In genomic region chr3:195543642-195544536, GRCh38 we compare ENCODE assay signal across 1 cellular context.
TF ChIP-seq lines count a peak whose summit lies in the region.

No MANE protein-coding gene starts in this region.

TF ChIP-seq in HepG2, 621 proteins besides CTCF, POLR2A, EP300 and RAD21 (continued from another document and continues in another):
- TF ChIP-seq KDM5B (CRISPR knock-in tag; IDR thresholded peaks at IDR 0.05; ENCODE audit: borderline replicate concordance): no peak
- no peak for TF ChIP-seq ZSCAN29 (CRISPR knock-in tag; conservative IDR thresholded peaks at IDR 0.05)
- no peak for TF ChIP-seq GPBP1L1 (CRISPR knock-in tag; IDR thresholded peaks at IDR 0.05)
- TF ChIP-seq ARID3A (IDR thresholded peaks at IDR 0.05; ENCODE audit: low read depth, low read length): no peak
- TF ChIP-seq ZNF776 (CRISPR knock-in tag; IDR thresholded peaks at IDR 0.05): no peak
- no peak for TF ChIP-seq KDM3A (CRISPR knock-in tag; IDR thresholded peaks at IDR 0.05; ENCODE audit: low read depth)
- peak; percentile 53; the same call in 1 of the 2 replicates for TF ChIP-seq GFI1 (CRISPR knock-in tag; IDR thresholded peaks at IDR 0.05; ENCODE audit: borderline replicate concordance)
- no peak for TF ChIP-seq NCOA2 (CRISPR knock-in tag; IDR thresholded peaks at IDR 0.05)
- TF ChIP-seq HHEX (CRISPR knock-in tag; IDR thresholded peaks at IDR 0.05): no peak
- TF ChIP-seq ZNF674 (CRISPR knock-in tag; IDR thresholded peaks at IDR 0.05; ENCODE audit: low read depth): no peak
- TF ChIP-seq KLF13 (CRISPR knock-in tag; IDR thresholded peaks at IDR 0.05): no peak
- TF ChIP-seq MAZ (IDR thresholded peaks at IDR 0.05; ENCODE audit: borderline replicate concordance, low read depth, low read length): no peak
- no peak for TF ChIP-seq MAZ (CRISPR knock-in tag; IDR thresholded peaks at IDR 0.05; ENCODE audit: low read depth)
- no peak for TF ChIP-seq REL (CRISPR knock-in tag; conservative IDR thresholded peaks at IDR 0.05)
- TF ChIP-seq ZNF556 (CRISPR knock-in tag; IDR thresholded peaks at IDR 0.05; ENCODE audit: borderline replicate concordance): no peak
- no peak for TF ChIP-seq CREM (IDR thresholded peaks at IDR 0.05)
- TF ChIP-seq CREM (CRISPR knock-in tag; IDR thresholded peaks at IDR 0.05): no peak
- TF ChIP-seq MTERF4 (CRISPR knock-in tag; IDR thresholded peaks at IDR 0.05): no peak
- TF ChIP-seq ZNF558 (CRISPR knock-in tag; IDR thresholded peaks at IDR 0.05; ENCODE audit: borderline replicate concordance): no peak
- no peak for TF ChIP-seq ZNF615 (CRISPR knock-in tag; IDR thresholded peaks at IDR 0.05; ENCODE audit: borderline replicate concordance)
- 0 out of 2 replicates have a peak, but pooled peaks have one; percentile 33 for TF ChIP-seq REPIN1 (CRISPR knock-in tag; IDR thresholded peaks at IDR 0.05; ENCODE audit: borderline replicate concordance, low read depth)
- no peak for TF ChIP-seq KLF6 (CRISPR knock-in tag; IDR thresholded peaks at IDR 0.05)
- no peak; the same call in 1 of the 2 replicates for TF ChIP-seq SIN3A (IDR thresholded peaks at IDR 0.05; ENCODE audit: borderline replicate concordance, low read depth, low read length)
- no peak for TF ChIP-seq MTF2 (CRISPR knock-in tag; IDR thresholded peaks at IDR 0.05; ENCODE audit: borderline replicate concordance)
- TF ChIP-seq HIC2 (CRISPR knock-in tag; IDR thresholded peaks at IDR 0.05; ENCODE audit: low read depth): no peak
- TF ChIP-seq KLF11 (CRISPR knock-in tag; IDR thresholded peaks at IDR 0.05): no peak
- TF ChIP-seq ZNF326 (CRISPR knock-in tag; IDR thresholded peaks at IDR 0.05; ENCODE audit: borderline replicate concordance): no peak
- TF ChIP-seq TEF (CRISPR knock-in tag; IDR thresholded peaks at IDR 0.05): no peak
- no peak for TF ChIP-seq ZNF564 (CRISPR knock-in tag; IDR thresholded peaks at IDR 0.05)
- TF ChIP-seq HOXD1 (CRISPR knock-in tag; IDR thresholded peaks at IDR 0.05): 0 out of 2 replicates have a peak, but pooled peaks have one; percentile 22
- TF ChIP-seq MYC (CRISPR knock-in tag; IDR thresholded peaks at IDR 0.05; ENCODE audit: borderline replicate concordance): no peak
- TF ChIP-seq ARID5B (CRISPR knock-in tag; IDR thresholded peaks at IDR 0.05): no peak
- no peak for TF ChIP-seq TRIM24 (CRISPR knock-in tag; IDR thresholded peaks at IDR 0.05)
- no peak for TF ChIP-seq ZNF10 (CRISPR knock-in tag; IDR thresholded peaks at IDR 0.05; ENCODE audit: borderline replicate concordance, low read depth)
- 0 out of 2 replicates have a peak, but pooled peaks have one; percentile 31 for TF ChIP-seq ZNF317 (CRISPR knock-in tag; IDR thresholded peaks at IDR 0.05)
- no peak for TF ChIP-seq GTF2F1 (IDR thresholded peaks at IDR 0.05; ENCODE audit: low read length)
- no peak for TF ChIP-seq NR2F1 (CRISPR knock-in tag; IDR thresholded peaks at IDR 0.05)
- no peak for TF ChIP-seq PRPF4 (IDR thresholded peaks at IDR 0.05; ENCODE audit: low read depth, low read length, poor library complexity, severe bottlenecking)
- no peak for TF ChIP-seq ATF3 (CRISPR knock-in tag; IDR thresholded peaks at IDR 0.05)
- TF ChIP-seq ZNF143 (CRISPR knock-in tag; IDR thresholded peaks at IDR 0.05): no peak
- TF ChIP-seq ZNF446 (CRISPR knock-in tag; IDR thresholded peaks at IDR 0.05): no peak
- TF ChIP-seq FOXK2 (IDR thresholded peaks at IDR 0.05): no peak
- TF ChIP-seq AGO2 (optimal IDR thresholded peaks at IDR 0.05; ENCODE audit: low read depth, low read length): no peak
- TF ChIP-seq ZNF367 (CRISPR knock-in tag; IDR thresholded peaks at IDR 0.05; ENCODE audit: borderline replicate concordance): no peak
- no peak for TF ChIP-seq CHD2 (IDR thresholded peaks at IDR 0.05; ENCODE audit: low read depth, low read length)
- TF ChIP-seq SNAPC4 (CRISPR knock-in tag; IDR thresholded peaks at IDR 0.05): no peak
- no peak for TF ChIP-seq RFX1 (IDR thresholded peaks at IDR 0.05)
- 0 out of 2 replicates have a peak, but pooled peaks have one; percentile 31 for TF ChIP-seq ZNF225 (CRISPR knock-in tag; IDR thresholded peaks at IDR 0.05)
- no peak for TF ChIP-seq ZNF839 (CRISPR knock-in tag; IDR thresholded peaks at IDR 0.05; ENCODE audit: borderline replicate concordance)
- no peak for TF ChIP-seq TP53 (CRISPR knock-in tag; conservative IDR thresholded peaks at IDR 0.05)
- peak; percentile 36 for TF ChIP-seq SAP130 (CRISPR knock-in tag; IDR thresholded peaks at IDR 0.05; ENCODE audit: low read depth)
- TF ChIP-seq ETV5 (CRISPR knock-in tag; IDR thresholded peaks at IDR 0.05; ENCODE audit: borderline replicate concordance): no peak
- no peak for TF ChIP-seq STAT6 (CRISPR knock-in tag; IDR thresholded peaks at IDR 0.05; ENCODE audit: borderline replicate concordance)
